In the genomic region with DNA sequence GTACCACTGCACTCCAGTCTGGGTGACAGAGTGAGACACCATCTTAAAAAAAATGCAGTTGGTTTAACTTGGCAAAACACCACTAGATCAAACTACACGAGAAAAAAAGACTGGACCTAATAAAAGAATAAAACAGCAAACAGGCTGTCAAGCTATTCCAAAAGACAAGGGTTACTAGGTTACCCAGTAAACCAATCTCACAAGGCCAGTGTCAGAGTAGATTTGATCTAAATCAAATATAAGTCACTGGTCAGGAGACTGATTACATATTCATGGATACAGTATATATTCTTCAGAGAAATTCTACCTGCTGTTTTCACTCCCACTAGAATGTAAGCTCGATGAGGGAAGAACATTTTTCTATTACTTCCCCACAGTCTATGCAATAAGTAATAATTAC, we compare ENCODE assay signal across 14 cellular contexts. TPM values are rescaled to one million over a fixed set of nuclear protein-coding genes. Genes with fewer than 3 reads are reported as not detected.
DNase-seq lines count a peak whose midpoint lies in the region; ATAC-seq, FAIRE-seq and TF ChIP-seq lines count a peak whose summit lies in the region.
"Had no signal": no experiment of that assay in that cellular context is flagged by ENCODE, and none has a peak within 500 bp of the region (broad histone marks: within the 10 kb centered on the region; RNA-seq: fewer than 3 reads in every experiment).

No MANE protein-coding gene starts in this region.

- no peaks in the 10 kb centered on the region for H3K9me3 Mint-ChIP-seq in activated T-cell treated with anti-CD3 and anti-CD28 coated beads, Interleukin-2, amount 50 U/mL, for 72 hours
- H3K9me3 Mint-ChIP-seq in activated T-helper 17 cell treated with anti-CD3 and anti-CD28 coated beads, Interleukin-2, amount 50 U/mL, for 72 hours, result no peaks in the 10 kb centered on the region

- no peak for DNase-seq in activated T-cell treated with anti-CD3 and anti-CD28 coated beads, Interleukin-2, amount 50 U/mL, for 72 hours
- no peak for DNase-seq in activated T-cell treated with anti-CD3 and anti-CD28 coated beads, Interleukin-2, amount 50 U/mL, for 1 hour
- DNase-seq in keratinocyte (ENCODE audit: low read depth, low spot score) (no peak), anterior cingulate cortex (lab: John Stamatoyannopoulos, UW) (no peak)
- DNase-seq: activated CD4-positive, alpha-beta T cell treated with anti-CD3 and anti-CD28 coated beads, Interleukin-2, amount 50 U/mL, for 4 hours; activated naive CD4-positive, alpha-beta T cell treated with anti-CD3 and anti-CD28 coated beads, Interleukin-2, amount 50 U/mL, for 16 hours; stimulated activated CD4-positive, alpha-beta T cell treated with anti-CD3 and anti-CD28 coated beads, Interleukin-12 subunit alpha, Interleukin-12 subunit beta, amount 100 ng/mL, for 4 hours had no signal

- no peaks in the 10 kb centered on the region for H3K27me3 ChIP-seq in keratinocyte (ENCODE audit: control insufficient read depth, extremely low read depth, insufficient read depth, low read length)

- H3K4me2 ChIP-seq in keratinocyte (ENCODE audit: control insufficient read depth, extremely low read depth, insufficient read depth, low read depth, low read length), result peak overlapping the region; percentile 100

- peaks cover 4 to 22% of the 10 kb centered on the region in 2 donors for H3K36me3 Mint-ChIP-seq in activated T-cell treated with anti-CD3 and anti-CD28 coated beads, Interleukin-2, amount 50 U/mL, for 72 hours (ENCODE audit: insufficient read depth in 2 of 2)
- peaks cover 80% of the 10 kb centered on the region for H3K36me3 Mint-ChIP-seq in activated T-helper 17 cell treated with anti-CD3 and anti-CD28 coated beads, Interleukin-2, amount 50 U/mL, for 72 hours (ENCODE audit: low read depth)

- H3K27ac Mint-ChIP-seq in activated T-cell treated with anti-CD3 and anti-CD28 coated beads, Interleukin-2, amount 50 U/mL, for 72 hours, result peak overlapping the region; percentile 70
- no peak overlapping the region for H3K27ac Mint-ChIP-seq in activated T-helper 17 cell treated with anti-CD3 and anti-CD28 coated beads, Interleukin-2, amount 50 U/mL, for 72 hours

- peaks cover 18% of the 10 kb centered on the region for H3K4me1 ChIP-seq in keratinocyte (ENCODE audit: control insufficient read depth, extremely low read depth, insufficient read depth, low read length)

- H3K79me2 ChIP-seq in keratinocyte (ENCODE audit: control insufficient read depth, insufficient read depth, low read length), result peaks cover 61% of the 10 kb centered on the region

- H2AFZ ChIP-seq in keratinocyte (ENCODE audit: control insufficient read depth, low read length), result no peak overlapping the region

- H3K27me3 Mint-ChIP-seq in activated T-cell treated with anti-CD3 and anti-CD28 coated beads, Interleukin-2, amount 50 U/mL, for 72 hours (ENCODE audit: low read depth), result no peaks in the 10 kb centered on the region
- H3K27me3 Mint-ChIP-seq in activated T-helper 17 cell treated with anti-CD3 and anti-CD28 coated beads, Interleukin-2, amount 50 U/mL, for 72 hours, result no peaks in the 10 kb centered on the region

- H3K27ac ChIP-seq in keratinocyte (ENCODE audit: control insufficient read depth, insufficient read depth, low read length) (no peak overlapping the region), temporal lobe (ENCODE audit: low read depth, low read length) (peak overlapping the region; percentile 2)
- H3K27ac ChIP-seq: coronary artery had no signal

- peaks cover 52% of the 10 kb centered on the region for H3K4me1 Mint-ChIP-seq in activated T-cell treated with anti-CD3 and anti-CD28 coated beads, Interleukin-2, amount 50 U/mL, for 72 hours (ENCODE audit: low read depth)
- H3K4me1 Mint-ChIP-seq in activated T-helper 17 cell treated with anti-CD3 and anti-CD28 coated beads, Interleukin-2, amount 50 U/mL, for 72 hours, result peaks cover 19% of the 10 kb centered on the region

- H3K4me3 Mint-ChIP-seq in activated T-cell treated with anti-CD3 and anti-CD28 coated beads, Interleukin-2, amount 50 U/mL, for 72 hours, result peak overlapping the region in 1 of 2 donors; percentile 71
- peak overlapping the region; percentile 96 for H3K4me3 Mint-ChIP-seq in activated T-helper 17 cell treated with anti-CD3 and anti-CD28 coated beads, Interleukin-2, amount 50 U/mL, for 72 hours

- no peak for TF ChIP-seq CTCF in keratinocyte (optimal IDR thresholded peaks at IDR 0.05 in 1 of 3, IDR thresholded peaks at IDR 0.05 in 1 of 3, conservative IDR thresholded peaks at IDR 0.05 in 1 of 3; ENCODE audit: extremely low read depth in 1 of 3, insufficient read depth in 2 of 3, low read length in 3 of 3)

- H3K9me3 ChIP-seq in keratinocyte (ENCODE audit: control insufficient read depth, low read depth, low read length), result no peaks in the 10 kb centered on the region
- H3K9me3 ChIP-seq: HAP-1 had no signal

- dilution Hi-C loops in keratinocyte (cut with MboI; ENCODE audit: extremely low pct_ligation_motif_present, low sequenced_read_pairs), result no loop called here

- H4K20me1 ChIP-seq in keratinocyte (ENCODE audit: control insufficient read depth, extremely low read depth, insufficient read depth, low read length), result no peaks in the 10 kb centered on the region

- ATAC-seq in activated T-cell treated with anti-CD3 and anti-CD28 coated beads, Interleukin-2, amount 50 U/mL, for 72 hours (replicated peaks in 1 of 2), result no peak
- no peak for ATAC-seq in activated T-helper 17 cell treated with anti-CD3 and anti-CD28 coated beads, Interleukin-2, amount 50 U/mL, for 72 hours (replicated peaks)
- no peak for ATAC-seq in GM21825 (IDR thresholded peaks at IDR 0.05; ENCODE audit: unreplicated experiment)
- ATAC-seq in HG02938 (IDR thresholded peaks at IDR 0.05; ENCODE audit: unreplicated experiment), result no peak

- no peak overlapping the region for H3K9ac ChIP-seq in keratinocyte (ENCODE audit: control insufficient read depth, extremely low read depth, insufficient read depth, low read length)

- peaks cover 3% of the 10 kb centered on the region in 2 experiments for H3K36me3 ChIP-seq in keratinocyte (ENCODE audit: control insufficient read depth in 2 of 2, extremely low read depth in 1 of 2, insufficient read depth in 2 of 2, low read length in 2 of 2)

- H3K9me1 ChIP-seq in keratinocyte (ENCODE audit: control insufficient read depth, extremely low read depth, insufficient read depth, low read length), result no peaks in the 10 kb centered on the region

- H3K4me3 ChIP-seq in keratinocyte (ENCODE audit: control insufficient read depth in 2 of 3, extremely low read depth in 1 of 3, insufficient read depth in 2 of 3, low read depth in 1 of 3, low read length in 3 of 3), result peak overlapping the region in 1 of 3 experiments; percentile 86
- H3K4me3 ChIP-seq: HAP-1 had no signal

- no peak for FAIRE-seq in keratinocyte (lab: Jason Lieb, UNC)
- FAIRE-seq: frontal cortex had no signal

RNA-seq across cellular contexts. Expression of gene GANC, which starts 2.5 kb away (rescaled TPM):
- total RNA-seq in activated T-cell treated with anti-CD3 and anti-CD28 coated beads, Interleukin-2, amount 50 U/mL, for 72 hours, result 10 to 100 TPM; 27.3 to 34.1 TPM
- 10 to 100 TPM; 27.6 to 29.2 TPM for total RNA-seq in activated T-helper 17 cell treated with anti-CD3 and anti-CD28 coated beads, Interleukin-2, amount 50 U/mL, for 72 hours
- polyA plus RNA-seq in keratinocyte, result 21.5 to 46.2 TPM (median 46.2 TPM) in 3 replicates
- polyA plus RNA-seq in keratinocyte (2011; ENCODE audit: low read depth), result 31.6 TPM
- polyA plus RNA-seq in keratinocyte (2011; cell fraction: cytosol; rRNA removed), result 16.2 and 30.1 TPM in 2 replicates
- 76.6 and 83.2 TPM in 2 replicates for polyA plus RNA-seq in keratinocyte (2011; cell fraction: nucleus; rRNA removed)
- polyA plus RNA-seq in keratinocyte (2012; ENCODE audit: low replicate concordance), result 16.0 and 22.9 TPM in 2 replicates
- 14.7 to 61.4 TPM (median 46.7 TPM) in 3 replicates for polyA minus RNA-seq in keratinocyte
- polyA minus RNA-seq in keratinocyte (2011; cell fraction: cytosol; rRNA and poly(A)+ RNA removed), result 24.0 TPM
- 39.0 and 99.7 TPM in 2 replicates for polyA minus RNA-seq in keratinocyte (2011; cell fraction: nucleus; rRNA and poly(A)+ RNA removed)
- total RNA-seq in temporal lobe, result 6.9 TPM

RNA-seq across cellular contexts. Expression of gene TMEM87A, which starts 2.7 kb away (rescaled TPM):
- total RNA-seq in activated T-cell treated with anti-CD3 and anti-CD28 coated beads, Interleukin-2, amount 50 U/mL, for 72 hours, result 10 to 100 TPM; 40.6 to 42.5 TPM
- total RNA-seq in activated T-helper 17 cell treated with anti-CD3 and anti-CD28 coated beads, Interleukin-2, amount 50 U/mL, for 72 hours, result 10 to 100 TPM; 43.5 to 46.8 TPM
- 38.5 to 43.7 TPM (median 38.7 TPM) in 3 replicates for polyA plus RNA-seq in keratinocyte
- polyA plus RNA-seq in keratinocyte (2011; ENCODE audit: low read depth), result 94.5 TPM
- polyA plus RNA-seq in keratinocyte (2011; cell fraction: cytosol; rRNA removed), result 12.2 and 21.5 TPM in 2 replicates
- polyA plus RNA-seq in keratinocyte (2011; cell fraction: nucleus; rRNA removed), result 48.5 and 76.6 TPM in 2 replicates
- 32.3 and 55.9 TPM in 2 replicates for polyA plus RNA-seq in keratinocyte (2012; ENCODE audit: low replicate concordance)
- 16.6 to 50.9 TPM (median 37.4 TPM) in 3 replicates for polyA minus RNA-seq in keratinocyte
- polyA minus RNA-seq in keratinocyte (2011; cell fraction: cytosol; rRNA and poly(A)+ RNA removed), result 45.7 TPM
- 68.6 and 108 TPM in 2 replicates for polyA minus RNA-seq in keratinocyte (2011; cell fraction: nucleus; rRNA and poly(A)+ RNA removed)
- 57.0 TPM for total RNA-seq in temporal lobe
